Comparison of ENCODE assay signal across 25 cellular contexts in the genomic region with DNA sequence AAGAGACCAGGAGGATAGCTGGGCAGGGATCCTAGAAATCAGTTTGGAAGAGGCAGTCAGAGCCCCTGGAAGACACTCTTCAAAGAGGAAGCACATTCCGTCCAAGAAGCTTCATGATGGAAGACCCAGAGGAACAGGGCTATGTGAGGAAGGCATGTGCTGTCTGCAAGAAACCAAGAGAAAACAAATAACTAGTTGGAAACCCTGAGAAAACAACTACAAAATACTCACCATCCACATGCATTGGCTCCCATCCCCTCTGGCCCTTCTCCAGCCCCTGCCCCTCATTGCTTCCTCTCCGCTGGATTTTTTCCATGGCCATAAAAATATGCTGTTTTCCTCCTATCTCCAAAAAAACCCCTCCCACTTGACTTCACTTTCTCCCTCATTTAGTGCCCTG. TPM values are rescaled to one million over a fixed set of nuclear protein-coding genes. Genes with fewer than 3 reads are reported as not detected.
"Had no signal": no experiment of that assay in that cellular context is flagged by ENCODE, and none has a peak within 500 bp of the region (broad histone marks: within the 10 kb centered on the region; RNA-seq: fewer than 3 reads in every experiment).

No MANE protein-coding gene starts in this region.

- ATAC-seq: mucosa of descending colon; natural killer cell treated with Interleukin-12 subunit alpha and Interleukin-12 subunit beta and Interleukin-15 and Interleukin-18, amount 100 ng/mL, for 72 hours; stimulated activated effector memory CD8-positive, alpha-beta T cell treated with anti-CD3 and anti-CD28 coated beads, Interleukin-12 subunit alpha, Interleukin-12 subunit beta, amount 100 ng/mL, for 72 hours had no signal

- DNase-seq: caudate nucleus; cerebellar nuclear complex; cortex of kidney; foreskin fibroblast; hypothalamus; immature natural killer cell; islet precursor cell; kidney glomerular epithelial cell; mesenchymal stem cell; mucosa of descending colon; naive B cell; retina; sigmoid colon; stimulated activated CD4-positive, alpha-beta T cell treated with anti-CD3 and anti-CD28 coated beads, Interleukin-2, amount 100 ng/mL, for 24 hours; stimulated activated CD4-positive, alpha-beta T cell treated with anti-CD3 and anti-CD28 coated beads, Interleukin-4, amount 100 ng/mL, for 24 hours; stimulated activated naive CD4-positive, alpha-beta T cell treated with Interleukin-2 at 50 U/mL for 16 hours; upper lobe of left lung had no signal

- H3K27ac ChIP-seq: neural progenitor cell, sigmoid colon, stomach, tibial artery, upper lobe of left lung had no signal

- H3K9me3 ChIP-seq: mucosa of descending colon, sigmoid colon, tibial artery, upper lobe of left lung had no signal

- H3K36me3 ChIP-seq: neural progenitor cell, sigmoid colon, stomach, tibial artery, upper lobe of left lung had no signal

- H3K4me1 ChIP-seq: sigmoid colon, stomach, tibial artery, upper lobe of left lung had no signal

- H3K27me3 ChIP-seq: neural progenitor cell, sigmoid colon, stomach, tibial artery, upper lobe of left lung had no signal

- H3K4me3 ChIP-seq: mucosa of descending colon, neural progenitor cell, sigmoid colon, stomach, tibial artery, upper lobe of left lung had no signal

RNA-seq across cellular contexts. Expression of gene SMOC2, which starts 40.9 kb away (rescaled TPM):
- total RNA-seq: dermis microvascular lymphatic vessel endothelial cell; lung microvascular endothelial cell; natural killer cell treated with Interleukin-12 subunit alpha and Interleukin-12 subunit beta and Interleukin-15 and Interleukin-18, amount 100 ng/mL, for 72 hours; pulmonary artery endothelial cell had no signal
- polyA plus RNA-seq: immature natural killer cell had no signal
